In genomic region chr1:209860293-209860881, GRCh38 we compare ENCODE assay signal across 8 cellular contexts. TPM values are rescaled to one million over a fixed set of nuclear protein-coding genes. Genes with fewer than 3 reads are reported as not detected.
DNase-seq lines count a peak whose midpoint lies in the region; ATAC-seq and TF ChIP-seq lines count a peak whose summit lies in the region.

No MANE protein-coding gene starts in this region.

- no peak overlapping the region for H3K27ac Mint-ChIP-seq in natural killer cell treated with Interleukin-12 subunit alpha and Interleukin-12 subunit beta and Interleukin-15 and Interleukin-18, amount 100 ng/mL, for 72 hours

- peaks cover 11 to 24% of the 10 kb centered on the region in 2 donors for H3K27me3 Mint-ChIP-seq in natural killer cell treated with Interleukin-12 subunit alpha and Interleukin-12 subunit beta and Interleukin-15 and Interleukin-18, amount 100 ng/mL, for 72 hours

- H3K9ac ChIP-seq in OCI-LY3 (ENCODE audit: low read length), result no peak overlapping the region

- ATAC-seq in GM21447 (IDR thresholded peaks at IDR 0.05; ENCODE audit: unreplicated experiment) (peak; percentile 88), esophagus mucosa (peak; percentile 75)
- ATAC-seq in natural killer cell treated with Interleukin-12 subunit alpha and Interleukin-12 subunit beta and Interleukin-15 and Interleukin-18, amount 100 ng/mL, for 72 hours, result peak; percentile 72 to 81
- peak; percentile 83 for ATAC-seq in stimulated activated naive CD8-positive, alpha-beta T cell treated with anti-CD3 and anti-CD28 coated beads, Interleukin-15, Interleukin-2, amounts not matched to agents 100 U/mL and 50 U/mL, for 24 hours

- H3K27ac ChIP-seq in OCI-LY3 (ENCODE audit: low read length), result no peak overlapping the region

- peaks cover 8% of the 10 kb centered on the region for H3K36me3 ChIP-seq in OCI-LY3 (replicated peaks; ENCODE audit: low read depth, low read length)

- no peaks in the 10 kb centered on the region for H3K79me2 ChIP-seq in OCI-LY3 (ENCODE audit: low read length)

- no peaks in the 10 kb centered on the region for H3K4me1 Mint-ChIP-seq in natural killer cell treated with Interleukin-12 subunit alpha and Interleukin-12 subunit beta and Interleukin-15 and Interleukin-18, amount 100 ng/mL, for 72 hours (ENCODE audit: low read depth in 2 of 2)

- peaks cover 20% of the 10 kb centered on the region for H3K27me3 ChIP-seq in OCI-LY3 (ENCODE audit: low read depth, low read length)

- no peaks in the 10 kb centered on the region for H3K9me3 ChIP-seq in OCI-LY3 (ENCODE audit: insufficient read depth, low read length)

- no peaks in the 10 kb centered on the region for H4K20me1 ChIP-seq in OCI-LY3 (ENCODE audit: insufficient read depth, low read length)

- peak; percentile 95 for TF ChIP-seq CTCF in OCI-LY3 (IDR thresholded peaks at IDR 0.05; ENCODE audit: low read depth, low read length)

- H3K4me1 ChIP-seq in OCI-LY3 (ENCODE audit: low read length), result no peaks in the 10 kb centered on the region

- H3K4me2 ChIP-seq in OCI-LY3 (ENCODE audit: low read length), result no peak overlapping the region

- H2AFZ ChIP-seq in OCI-LY3 (ENCODE audit: low read depth, low read length), result no peak overlapping the region

- no peaks in the 10 kb centered on the region for H3K36me3 Mint-ChIP-seq in natural killer cell treated with Interleukin-12 subunit alpha and Interleukin-12 subunit beta and Interleukin-15 and Interleukin-18, amount 100 ng/mL, for 72 hours

- H3K4me3 Mint-ChIP-seq in natural killer cell treated with Interleukin-12 subunit alpha and Interleukin-12 subunit beta and Interleukin-15 and Interleukin-18, amount 100 ng/mL, for 72 hours, result no peak overlapping the region

- DNase-seq in DMS153 treated with DMSO at 0.1 percent for 48 hours (lab: John Stamatoyannopoulos, UW; ENCODE audit: unreplicated experiment) (peak; percentile 88), HUDEP-2 (lab: John Stamatoyannopoulos, UW; ENCODE audit: unreplicated experiment in 76 of 76) (peak in 66 of 76 experiments; percentile 7 to 75 (median 48))
- peak; percentile 85 for DNase-seq in activated CD8-positive, alpha-beta memory T cell treated with anti-CD3 and anti-CD28 coated beads, Interleukin-2, amount 50 U/mL, for 48 hours
- peak; percentile 75 for DNase-seq in natural killer cell treated with Interleukin-12 subunit alpha and Interleukin-12 subunit beta and Interleukin-15 and Interleukin-18, amount 100 ng/mL, for 72 hours (ENCODE audit: low spot score)
- peak; percentile 76 for DNase-seq in stimulated activated naive CD8-positive, alpha-beta T cell treated with anti-CD3 and anti-CD28 coated beads, Interleukin-15, Interleukin-2, amounts not matched to agents 100 U/mL and 50 U/mL, for 24 hours

- H3K4me3 ChIP-seq in OCI-LY3 (ENCODE audit: low read length), result no peak overlapping the region

- no peaks in the 10 kb centered on the region for H3K9me3 Mint-ChIP-seq in natural killer cell treated with Interleukin-12 subunit alpha and Interleukin-12 subunit beta and Interleukin-15 and Interleukin-18, amount 100 ng/mL, for 72 hours

RNA-seq across cellular contexts. Expression of gene UTP25, which starts 32.6 kb away (rescaled TPM):
- total RNA-seq in esophagus mucosa, result 4.9 TPM
- total RNA-seq in natural killer cell treated with Interleukin-12 subunit alpha and Interleukin-12 subunit beta and Interleukin-15 and Interleukin-18, amount 100 ng/mL, for 72 hours, result 10 to 100 TPM in 1 of 2 donors, 1 to 10 TPM in 1; 8.5 to 12.6 TPM

RNA-seq across cellular contexts. Expression of gene IRF6, which starts 54.4 kb away (rescaled TPM):
- 159 TPM for total RNA-seq in esophagus mucosa
- 1 to 10 TPM; 1.5 to 8.6 TPM for total RNA-seq in natural killer cell treated with Interleukin-12 subunit alpha and Interleukin-12 subunit beta and Interleukin-15 and Interleukin-18, amount 100 ng/mL, for 72 hours

Comparison
In these comparisons a context has a peak if more than half of its experiments do, and no peak if none do; other contexts are left out.
1. RNA of gene IRF6, which starts 54.4 kb away (total RNA-seq): 159 TPM in esophagus mucosa (single experiment); 1.5 to 8.6 TPM in natural killer cell treated with Interleukin-12 subunit alpha and Interleukin-12 subunit beta and Interleukin-15 and Interleukin-18, amount 100 ng/mL, for 72 hours; every median in the first group is over 10 times any median in the second.
2. Peak in every context shown above with its lines, with median percentiles within 50 percentile points of each other: DNase-seq and ATAC-seq.